Comparison of ENCODE assay signal across 8 cellular contexts in genomic region chrX:154398668-154399526, GRCh38. TPM values are rescaled to one million over a fixed set of nuclear protein-coding genes. Genes with fewer than 3 reads are reported as not detected.
DNase-seq lines count a peak whose midpoint lies in the region; ATAC-seq, FAIRE-seq and TF ChIP-seq lines count a peak whose summit lies in the region.

No MANE protein-coding gene starts in this region.

- TSS peak; percentile 79 for BruUV-seq in Calu3 (replicated peaks; lab: Mats Ljungman, UMichigan)

- peaks cover 16% of the 10 kb centered on the region for H3K27me3 Mint-ChIP-seq in Calu3 (ENCODE audit: unreplicated experiment)
- H3K27me3 Mint-ChIP-seq in central memory CD8-positive, alpha-beta T cell, result no peaks in the 10 kb centered on the region

- intact Hi-C loops in Calu3 (cut with micrococcal nuclease; ENCODE audit: unreplicated experiment), result no loop called here
- intact Hi-C loops in kidney (cut with DNase I), result no loop called here

- peak overlapping the region; percentile 90 to 93 for H3K4me3 ChIP-seq in kidney (ENCODE audit: low read length in 2 of 2)

- CTCF ChIA-PET in Calu3 (lab: Charles Lee), result interaction anchor here (1.2 to 2.2 kb wide), 2 partner anchors 128 to 143 kb away, joined by 3 to 8 read pairs; no protein-coding TSS in a partner anchor

- H3K9me3 Mint-ChIP-seq in Calu3 (ENCODE audit: low read depth, unreplicated experiment), result no peaks in the 10 kb centered on the region
- no peaks in the 10 kb centered on the region for H3K9me3 Mint-ChIP-seq in central memory CD8-positive, alpha-beta T cell

- H3K9ac ChIP-seq in kidney (ENCODE audit: low read length in 2 of 2), result peak overlapping the region; percentile 95 to 99

- peaks cover 7 to 21% of the 10 kb centered on the region in 2 donors for H3K4me1 ChIP-seq in kidney (ENCODE audit: control insufficient read depth in 1 of 2, insufficient read depth in 1 of 2, low read depth in 1 of 2, low read length in 2 of 2)

- DNase-seq in Calu3 (peak; percentile 88), NCI-H2196 (lab: John Stamatoyannopoulos, UW; ENCODE audit: unreplicated experiment) (peak; percentile 66), kidney (peak; percentile 95)
- DNase-seq in activated CD4-positive, CD25-positive, alpha-beta regulatory T cell treated with anti-CD3 and anti-CD28 coated beads, Interleukin-2, amount 50 U/mL, for 72 hours, result peak; percentile 82
- DNase-seq in central memory CD8-positive, alpha-beta T cell (ENCODE audit: low spot score in 2 of 2), result peak; percentile 63 to 76
- DNase-seq in stimulated activated CD4-positive, alpha-beta T cell treated with anti-CD3 and anti-CD28 coated beads, Interleukin-12 subunit alpha, Interleukin-12 subunit beta, amount 100 ng/mL, for 4 hours, result peak; percentile 74

- peaks cover 78% of the 10 kb centered on the region for H3K36me3 Mint-ChIP-seq in Calu3 (ENCODE audit: insufficient read depth, unreplicated experiment)
- H3K36me3 Mint-ChIP-seq in central memory CD8-positive, alpha-beta T cell (ENCODE audit: insufficient read depth), result peaks cover 44% of the 10 kb centered on the region

- peak overlapping the region; percentile 99 for H3K27ac Mint-ChIP-seq in Calu3 (ENCODE audit: unreplicated experiment)
- peak overlapping the region; percentile 99 for H3K27ac Mint-ChIP-seq in central memory CD8-positive, alpha-beta T cell (ENCODE audit: low read depth)

- peak overlapping the region; percentile 96 to 98 for H3K27ac ChIP-seq in kidney (ENCODE audit: low read depth in 2 of 2, low read length in 2 of 2)

- peaks cover 8 to 15% of the 10 kb centered on the region in 2 donors for H3K36me3 ChIP-seq in kidney (ENCODE audit: control insufficient read depth in 1 of 2, insufficient read depth in 2 of 2, low read length in 2 of 2)

- peak; percentile 92 for TF ChIP-seq CTCF in Calu3 (IDR thresholded peaks at IDR 0.05; ENCODE audit: unreplicated experiment)
- TF ChIP-seq CTCF in kidney (IDR thresholded peaks at IDR 0.05; ENCODE audit: borderline replicate concordance, extremely low read depth, insufficient read depth), result peak; percentile 65

- ATAC-seq in HG02642 (IDR thresholded peaks at IDR 0.05; ENCODE audit: poor library complexity, unreplicated experiment), result peak; percentile 33
- ATAC-seq in central memory CD8-positive, alpha-beta T cell (replicated peaks; ENCODE audit: extremely low read depth, poor library complexity, severe bottlenecking), result peak; percentile 58
- ATAC-seq in GM21825 (IDR thresholded peaks at IDR 0.05; ENCODE audit: unreplicated experiment), result no peak

- no peaks in the 10 kb centered on the region for H3K4me1 Mint-ChIP-seq in Calu3 (ENCODE audit: low read depth, unreplicated experiment)
- peaks cover 18% of the 10 kb centered on the region for H3K4me1 Mint-ChIP-seq in central memory CD8-positive, alpha-beta T cell

- peak overlapping the region; percentile 86 for H3K4me3 Mint-ChIP-seq in Calu3 (ENCODE audit: low read depth, unreplicated experiment)
- H3K4me3 Mint-ChIP-seq in central memory CD8-positive, alpha-beta T cell, result peak overlapping the region; percentile 98

- no peak for FAIRE-seq in kidney (lab: Jason Lieb, UNC)

- no peaks in the 10 kb centered on the region for H3K9me3 ChIP-seq in kidney (ENCODE audit: control insufficient read depth in 1 of 2, low read length in 2 of 2)

RNA-seq across cellular contexts. Expression of gene RPL10, which starts 0.7 kb away (rescaled TPM):
- total RNA-seq in Calu3 (2022) (1,458 and 1,495 TPM in 2 replicates), kidney (2,684 TPM)
- 2,858 TPM for polyA plus RNA-seq in kidney (ENCODE audit: insufficient read depth, low read depth, low replicate concordance)

RNA-seq across cellular contexts. Expression of gene DNASE1L1, which starts 10.2 kb away (rescaled TPM):
- 28.8 and 30.6 TPM in 2 replicates for total RNA-seq in Calu3 (2022)
- 33.8 TPM for total RNA-seq in kidney
- 28.0 TPM for polyA plus RNA-seq in kidney (ENCODE audit: insufficient read depth, low read depth, low replicate concordance)

RNA-seq across cellular contexts. Expression of gene TAFAZZIN, which starts 12.4 kb away (rescaled TPM):
- 55.0 and 56.3 TPM in 2 replicates for total RNA-seq in Calu3 (2022)
- total RNA-seq in kidney, result 40.2 TPM
- polyA plus RNA-seq in kidney (ENCODE audit: insufficient read depth, low read depth, low replicate concordance), result 33.3 TPM

RNA-seq across cellular contexts. Expression of gene EMD, which starts 19.8 kb away (rescaled TPM):
- total RNA-seq in Calu3 (2022) (75.1 TPM in 2 replicates), kidney (79.6 TPM)
- polyA plus RNA-seq in kidney (ENCODE audit: insufficient read depth, low read depth, low replicate concordance), result 102 TPM

RNA-seq across cellular contexts. Expression of gene FLNA, which starts 24.5 kb away (rescaled TPM):
- total RNA-seq in Calu3 (2022) (973 and 1,240 TPM in 2 replicates), kidney (1,036 TPM)
- polyA plus RNA-seq in kidney (ENCODE audit: insufficient read depth, low read depth, low replicate concordance), result 421 TPM
